ENCODE assay signal across 8 cellular contexts in the genomic region with DNA sequence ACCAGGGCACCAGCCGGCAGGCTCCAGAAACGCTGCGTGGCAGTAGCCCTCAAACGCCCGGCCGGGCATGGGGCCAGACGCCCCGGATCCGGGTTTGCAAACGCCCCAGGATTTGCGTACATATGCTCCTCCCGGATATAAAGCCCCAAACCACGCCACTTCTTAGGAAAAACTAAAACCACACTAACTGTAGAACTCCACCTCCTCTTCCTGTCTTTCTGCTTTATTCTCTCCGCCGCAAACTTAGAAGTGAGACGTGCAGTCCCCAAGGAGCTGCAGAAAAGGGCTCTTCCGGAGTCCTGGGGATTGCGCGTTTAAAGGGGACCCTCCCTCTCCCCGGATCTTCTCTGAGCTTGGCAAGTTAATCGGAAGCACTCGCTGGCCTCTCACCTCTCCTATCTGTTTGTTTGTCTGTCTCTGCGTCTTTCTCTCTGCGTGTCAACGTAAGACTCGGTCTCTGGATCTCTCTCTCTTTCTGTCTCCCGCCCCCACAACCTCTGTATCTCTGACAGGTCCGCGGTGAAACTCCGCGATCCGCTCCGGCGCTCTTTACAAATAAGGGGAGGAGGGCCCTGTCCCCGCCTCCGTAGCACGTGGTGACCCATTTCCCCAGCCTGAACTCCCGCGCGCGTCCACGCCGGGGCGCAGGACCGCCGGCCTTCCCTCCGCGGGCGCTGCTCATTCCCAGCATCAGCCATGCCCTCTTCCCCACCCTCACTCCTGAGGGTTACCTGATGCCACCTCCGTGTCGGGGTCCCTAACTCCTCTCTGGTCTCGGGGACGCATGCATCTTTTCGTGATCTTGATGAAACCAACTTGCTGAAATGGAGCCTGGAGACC. TPM values are rescaled to one million over a fixed set of nuclear protein-coding genes. Genes with fewer than 3 reads are reported as not detected.
DNase-seq lines count a peak whose midpoint lies in the region; ATAC-seq and TF ChIP-seq lines count a peak whose summit lies in the region.

SLC39A8 (minus strand) TSS at position 528 of the 840 bp plus-strand sequence. CDS start 820 bp downstream, outside the sequence.

- H3K4me2 ChIP-seq in HCT116 (ENCODE audit: low read length) (peak within 1 kb of the TSS; percentile 97), MM.1S (ENCODE audit: low read depth, low read length) (peak within 1 kb of the TSS; percentile 79)

- H2AFZ ChIP-seq in HCT116 (ENCODE audit: low read depth, low read length, poor library complexity, severe bottlenecking): peak within 1 kb of the TSS; percentile 95
- H2AFZ ChIP-seq in MM.1S (ENCODE audit: low read length): peak within 1 kb of the TSS; percentile 83

- no peaks in the 10 kb centered on the region for H4K20me1 ChIP-seq in HCT116 (ENCODE audit: insufficient read depth)
- no peaks in the 10 kb centered on the region for H4K20me1 ChIP-seq in MM.1S (ENCODE audit: insufficient read depth, low read length)

- H3K36me3 ChIP-seq in HCT116 (ENCODE audit: control insufficient read depth in 1 of 2, insufficient read depth in 2 of 2, low read length in 2 of 2) (no peaks in the 10 kb centered on the region), MM.1S (replicated peaks; ENCODE audit: insufficient read depth, low read length) (no peaks in the 10 kb centered on the region), SK-N-MC (ENCODE audit: insufficient read depth, low read length) (no peaks in the 10 kb centered on the region), gastroesophageal sphincter (no peaks in the 10 kb centered on the region), suprapubic skin (no peaks in the 10 kb centered on the region)

- peak within 1 kb of the TSS; percentile 93 for H3K27ac Mint-ChIP-seq in activated naive CD4-positive, alpha-beta T cell treated with anti-CD3 and anti-CD28 coated beads for 36 hours

- no peaks in the 10 kb centered on the region for H3K36me3 Mint-ChIP-seq in activated naive CD4-positive, alpha-beta T cell treated with anti-CD3 and anti-CD28 coated beads for 36 hours (ENCODE audit: low read depth)

- TF ChIP-seq RAD21 in HCT116 (IDR thresholded peaks at IDR 0.05; ENCODE audit: low read depth): peak; percentile 70

- H3K9me3 Mint-ChIP-seq in activated naive CD4-positive, alpha-beta T cell treated with anti-CD3 and anti-CD28 coated beads for 36 hours: no peaks in the 10 kb centered on the region

- peak; percentile 48 for TF ChIP-seq POLR2A in HCT116 (IDR thresholded peaks at IDR 0.05; ENCODE audit: borderline replicate concordance, extremely low read depth, insufficient read depth, insufficient read length)
- TF ChIP-seq POLR2A in gastroesophageal sphincter (IDR thresholded peaks at IDR 0.05): peak in 1 of 2 donors; percentile 35
- TF ChIP-seq POLR2A in suprapubic skin (IDR thresholded peaks at IDR 0.05): peak in 1 of 2 donors; percentile 52

- TF ChIP-seq CTCF in GM10248 (IDR thresholded peaks at IDR 0.05; ENCODE audit: control extremely low read depth, extremely low read depth, low read depth, missing control alignments) (peak; percentile 84), HCT116 (IDR thresholded peaks at IDR 0.05 in 2 of 3, conservative IDR thresholded peaks at IDR 0.05 in 1 of 3; ENCODE audit: borderline replicate concordance in 1 of 3, insufficient read depth in 1 of 3, low read depth in 2 of 3, low read length in 2 of 3) (peak; percentile 48 to 82 (median 72); a peak in 5 of 6 replicates), MM.1S (IDR thresholded peaks at IDR 0.05; ENCODE audit: low read length) (peak; percentile 81), gastroesophageal sphincter (IDR thresholded peaks at IDR 0.05) (peak; percentile 57 to 86 (median 78)), omental fat pad (IDR thresholded peaks at IDR 0.05) (peak in 2 of 3 donors; percentile 69 to 84), suprapubic skin (IDR thresholded peaks at IDR 0.05) (peak; percentile 66 to 91)

- POLR2A ChIA-PET in GM10248 (lab: Yijun Ruan, JAX): interaction anchor here (0.8 to 1.3 kb wide), 2 partner anchors 15 to 16 kb away, joined by 3 to 4 read pairs; no protein-coding TSS in a partner anchor
- POLR2A ChIA-PET in HCT116 (lab: Charles Lee): no interaction called here

- peak within 1 kb of the TSS; percentile 59 to 65 for H3K4me3 ChIP-seq in HCT116 (replicated peaks in 1 of 2; ENCODE audit: low read depth in 1 of 2, low read length in 2 of 2)
- H3K4me3 ChIP-seq in MM.1S (ENCODE audit: low read length): peak within 1 kb of the TSS; percentile 78
- H3K4me3 ChIP-seq in SK-N-MC: peak within 1 kb of the TSS; percentile 80
- peak within 1 kb of the TSS; percentile 63 to 66 for H3K4me3 ChIP-seq in gastroesophageal sphincter
- H3K4me3 ChIP-seq in suprapubic skin: peak within 1 kb of the TSS; percentile 80

- TF ChIP-seq EP300 in gastroesophageal sphincter (IDR thresholded peaks at IDR 0.05): no peak
- TF ChIP-seq EP300 in suprapubic skin (IDR thresholded peaks at IDR 0.05): no peak

- CTCF ChIA-PET in GM10248 (lab: Yijun Ruan, JAX): interaction anchor here (0.9 to 2.0 kb wide), 13 partner anchors 8 to 1176 kb away, joined by 3 to 8 read pairs (median 4); no protein-coding TSS in a partner anchor
- CTCF ChIA-PET in HCT116 (lab: Charles Lee): interaction anchor here (0.8 to 1.2 kb wide), 2 partner anchors 45 to 85 kb away, joined by 3 to 6 read pairs; no protein-coding TSS in a partner anchor
- CTCF ChIA-PET in activated naive CD4-positive, alpha-beta T cell treated with anti-CD3 and anti-CD28 coated beads for 36 hours (lab: Charles Lee): interaction anchor here (0.7 to 1.9 kb wide), 14 partner anchors 10 to 755 kb away, joined by 3 to 18 read pairs (median 4); partner anchors contain the start of gene BDH2

- peaks cover 38% of the 10 kb centered on the region for H3K4me1 Mint-ChIP-seq in activated naive CD4-positive, alpha-beta T cell treated with anti-CD3 and anti-CD28 coated beads for 36 hours (ENCODE audit: low read depth)

- peaks cover 3 to 25% of the 10 kb centered on the region in 2 experiments; a peak in 3 of 4 replicates for H3K4me1 ChIP-seq in HCT116 (ENCODE audit: control insufficient read depth in 1 of 2, insufficient read depth in 2 of 2, low read length in 2 of 2)
- peaks cover 25% of the 10 kb centered on the region; the same call in 1 of the 2 replicates for H3K4me1 ChIP-seq in MM.1S (ENCODE audit: low read length)
- H3K4me1 ChIP-seq in gastroesophageal sphincter: peaks cover 0 to 25% (median 0%) of the 10 kb centered on the region in 3 donors
- peaks cover 24% of the 10 kb centered on the region for H3K4me1 ChIP-seq in suprapubic skin

- H3K27me3 Mint-ChIP-seq in activated naive CD4-positive, alpha-beta T cell treated with anti-CD3 and anti-CD28 coated beads for 36 hours (ENCODE audit: low read depth): no peaks in the 10 kb centered on the region

- peaks cover 25% of the 10 kb centered on the region for H3F3A ChIP-seq in MM.1S (ENCODE audit: insufficient read depth, low read length)

- TSS peak; percentile 59 for BruUV-seq in HCT116 (replicated peaks; lab: Mats Ljungman, UMichigan)

- H3K4me3 Mint-ChIP-seq in activated naive CD4-positive, alpha-beta T cell treated with anti-CD3 and anti-CD28 coated beads for 36 hours: peak within 1 kb of the TSS; percentile 83

- intact Hi-C loops in HCT116 (cut with micrococcal nuclease): loop anchor here (1.0 to 5.0 kb wide), 3 partner anchors 86 to 752 kb away; partner anchors contain the start of gene BDH2
- intact Hi-C loops in activated naive CD4-positive, alpha-beta T cell treated with anti-CD3 and anti-CD28 coated beads for 36 hours (cut with micrococcal nuclease): loop anchor here (1.0 to 5.0 kb wide), 18 partner anchors 45 to 1522 kb away; partner anchors contain the start of genes BDH2, CENPE, PPP3CA and SLC9B1

- H3K27ac ChIP-seq in HCT116 (ENCODE audit: low read depth, low read length) (peak within 1 kb of the TSS; percentile 57; the same call in 1 of the 2 replicates), MM.1S (ENCODE audit: low read length) (peak within 1 kb of the TSS; percentile 92), SK-N-MC (peak within 1 kb of the TSS; percentile 14; the same call in 1 of the 2 replicates), gastroesophageal sphincter (peak within 1 kb of the TSS in 3 of 4 donors; percentile 68 to 76 (median 73)), suprapubic skin (peak within 1 kb of the TSS; percentile 85)

- RAD21 ChIA-PET in HCT116 (lab: Charles Lee; ENCODE audit: low non-redundant PET in 1 of 2, low total read pairs in 2 of 2, uncharacterized antibody in 2 of 2, unreplicated experiment in 2 of 2): no interaction called here

- peak; percentile 93 for DNase-seq in GM10248 (ENCODE audit: extremely low spot score)
- DNase-seq in HCT116 (ENCODE audit: low read depth, low spot score): peak; percentile 66
- DNase-seq in MM.1S: peak; percentile 92
- DNase-seq in SK-N-MC (ENCODE audit: low read depth, low spot score): no peak
- peak; percentile 93 for DNase-seq in activated naive CD4-positive, alpha-beta T cell treated with anti-CD3 and anti-CD28 coated beads for 36 hours
- peak; percentile 66 for DNase-seq in omental fat pad (ENCODE audit: low spot score)
- peak; percentile 92 to 93 for DNase-seq in suprapubic skin (ENCODE audit: low spot score in 2 of 2)

- H3K9ac ChIP-seq in HCT116 (ENCODE audit: low read length) (peak within 1 kb of the TSS; percentile 59), MM.1S (ENCODE audit: low read length) (peak within 1 kb of the TSS; percentile 77), SK-N-MC (ENCODE audit: insufficient read length) (peak within 1 kb of the TSS; percentile 72)

- H3K9me3 ChIP-seq in HCT116 (ENCODE audit: control insufficient read depth in 1 of 2, insufficient read depth in 1 of 2, low read depth in 1 of 2, low read length in 2 of 2): no peaks in the 10 kb centered on the region
- no peaks in the 10 kb centered on the region for H3K9me3 ChIP-seq in MM.1S (replicated peaks; ENCODE audit: insufficient read depth, low read length)
- H3K9me3 ChIP-seq in SK-N-MC (ENCODE audit: low read depth, low read length): no peaks in the 10 kb centered on the region
- no peaks in the 10 kb centered on the region for H3K9me3 ChIP-seq in gastroesophageal sphincter
- no peaks in the 10 kb centered on the region for H3K9me3 ChIP-seq in suprapubic skin

- no peaks in the 10 kb centered on the region for H3K27me3 ChIP-seq in HCT116 (ENCODE audit: insufficient read depth, low read length)
- no peaks in the 10 kb centered on the region for H3K27me3 ChIP-seq in MM.1S (replicated peaks; ENCODE audit: insufficient read depth, low read length)
- no peaks in the 10 kb centered on the region for H3K27me3 ChIP-seq in gastroesophageal sphincter
- no peaks in the 10 kb centered on the region for H3K27me3 ChIP-seq in suprapubic skin

- 0 to 1% methylated on average over 17 to 23 of the region's 54 CpGs for WGBS in gastroesophageal sphincter (ENCODE audit: low coverage in 1 of 2), 2 donors
- WGBS in suprapubic skin: under 1% methylated on average over 54 of the region's 54 CpGs

- peak; percentile 84 for ATAC-seq in HCT116
- peak; percentile 92 for ATAC-seq in gastroesophageal sphincter
- ATAC-seq in omental fat pad (ENCODE audit: low FRiP score): peak; percentile 93

- H3K9me2 ChIP-seq in HCT116 (ENCODE audit: insufficient read depth) (no peaks in the 10 kb centered on the region), MM.1S (replicated peaks; ENCODE audit: insufficient read depth, low read length) (no peaks in the 10 kb centered on the region)

- H3K79me2 ChIP-seq in HCT116 (ENCODE audit: insufficient read depth, low read length) (no peaks in the 10 kb centered on the region), MM.1S (ENCODE audit: low read length) (peaks cover 39% of the 10 kb centered on the region)

RNA-seq across cellular contexts. Expression of gene SLC39A8, which starts in this region (rescaled TPM):
- total RNA-seq in HCT116 (2021; ENCODE audit: unreplicated experiment) (13.2 TPM), gastroesophageal sphincter (10 to 100 TPM in 1 of 4 donors, 1 to 10 TPM in 3; 1.7 to 13.8 (median 4.8) TPM), omental fat pad (100 to 1,000 TPM in 3 of 4 donors, 1 to 10 TPM in 1; 9.3 to 238 (median 147) TPM), suprapubic skin (10 to 100 TPM; 15.0 to 24.1 (median 20.2) TPM)
- 4.8 and 7.6 TPM in 2 replicates for polyA plus RNA-seq in HCT116 (2012)
- 10 to 100 TPM; 28.8 to 29.3 TPM for total RNA-seq in activated naive CD4-positive, alpha-beta T cell treated with anti-CD3 and anti-CD28 coated beads for 36 hours

Comparison
In these comparisons a context has a peak if more than half of its experiments do, and no peak if none do; other contexts are left out.
1. H3K27ac ChIP-seq: peak in every context shown above with its lines; median percentile 92 in MM.1S; 85 in suprapubic skin; 73 in gastroesophageal sphincter; 57 in HCT116; 14 in SK-N-MC.